Comparison of ENCODE assay signal across 17 cellular contexts in genomic region chr20:36582322-36582721, GRCh38. TPM values are rescaled to one million over a fixed set of nuclear protein-coding genes. Genes with fewer than 3 reads are reported as not detected.
A peak's percentile ranks its signal among the peaks of the same experiment; 100 is the strongest.
DNase-seq lines count a peak whose midpoint lies in the region; ATAC-seq and TF ChIP-seq lines count a peak whose summit lies in the region.
"Had no signal": no experiment of that assay in that cellular context is flagged by ENCODE, and none has a peak within 500 bp of the region (broad histone marks: within the 10 kb centered on the region; RNA-seq: fewer than 3 reads in every experiment).

No MANE protein-coding gene starts in this region.

- TF ChIP-seq CTCF in A673 (conservative IDR thresholded peaks at IDR 0.05; ENCODE audit: low read depth, low read length) = no peak

- CTCF ChIA-PET in A673 (lab: Charles Lee) = no interaction called here
- CTCF ChIA-PET in activated CD4-positive, alpha-beta memory T cell treated with anti-CD3 and anti-CD28 coated beads, Interleukin-2, amount 10 ng/mL, durations not matched to agents 7 days and 5 days (lab: Charles Lee) = interaction anchor here (2.3 kb wide), 1 partner anchor 13 kb away, joined by 8 read pairs; no protein-coding TSS in a partner anchor

- H3K9me3 Mint-ChIP-seq in CD4-positive, CD25-positive, alpha-beta regulatory T cell = no peaks in the 10 kb centered on the region
- no peaks in the 10 kb centered on the region for H3K9me3 Mint-ChIP-seq in activated CD4-positive, alpha-beta memory T cell treated with anti-CD3 and anti-CD28 coated beads, Interleukin-2, amount 10 ng/mL, durations not matched to agents 7 days and 5 days
- no peaks in the 10 kb centered on the region for H3K9me3 Mint-ChIP-seq in effector memory CD8-positive, alpha-beta T cell
- H3K9me3 Mint-ChIP-seq: nephron progenitor cell had no signal

- intact Hi-C loops in A673 (cut with micrococcal nuclease; ENCODE audit: unreplicated experiment) = no loop called here

- peak overlapping the region; percentile 84 to 88 (median 87) for H3K27ac Mint-ChIP-seq in CD4-positive, CD25-positive, alpha-beta regulatory T cell
- peak overlapping the region; percentile 83 for H3K27ac Mint-ChIP-seq in activated CD4-positive, alpha-beta memory T cell treated with anti-CD3 and anti-CD28 coated beads, Interleukin-2, amount 10 ng/mL, durations not matched to agents 7 days and 5 days
- peak overlapping the region in 1 of 2 donors; percentile 54 for H3K27ac Mint-ChIP-seq in effector memory CD8-positive, alpha-beta T cell
- H3K27ac Mint-ChIP-seq: nephron progenitor cell, progenitor cell of endocrine pancreas had no signal

- POLR2A ChIA-PET in A673 (lab: Charles Lee; ENCODE audit: low non-redundant PET) = no interaction called here
- POLR2A ChIA-PET in activated CD4-positive, alpha-beta memory T cell treated with anti-CD3 and anti-CD28 coated beads, Interleukin-2, amount 10 ng/mL, durations not matched to agents 7 days and 5 days (lab: Charles Lee) = interaction anchor here (1.4 to 8.5 kb wide), 4 partner anchors 9 to 23 kb away, joined by 3 to 55 read pairs (median 32); partner anchors contain the start of genes RAB5IF and TGIF2

- H3K27me3 Mint-ChIP-seq in CD4-positive, CD25-positive, alpha-beta regulatory T cell = no peaks in the 10 kb centered on the region
- H3K27me3 Mint-ChIP-seq in activated CD4-positive, alpha-beta memory T cell treated with anti-CD3 and anti-CD28 coated beads, Interleukin-2, amount 10 ng/mL, durations not matched to agents 7 days and 5 days = no peaks in the 10 kb centered on the region
- no peaks in the 10 kb centered on the region for H3K27me3 Mint-ChIP-seq in effector memory CD8-positive, alpha-beta T cell
- H3K27me3 Mint-ChIP-seq: progenitor cell of endocrine pancreas had no signal

- DNase-seq in A673 (ENCODE audit: low spot score) = no peak
- peak in 2 of 3 donors; percentile 32 to 83 for DNase-seq in CD4-positive, CD25-positive, alpha-beta regulatory T cell
- DNase-seq in activated CD4-positive, alpha-beta memory T cell treated with anti-CD3 and anti-CD28 coated beads, Interleukin-2, amount 10 ng/mL, durations not matched to agents 7 days and 5 days = peak; percentile 64
- no peak for DNase-seq in effector memory CD8-positive, alpha-beta T cell
- no peak for DNase-seq in NCI-H1417 (lab: John Stamatoyannopoulos, UW)
- DNase-seq in superior temporal gyrus (ENCODE audit: extremely low spot score) = no peak
- DNase-seq: effector CD8-positive, alpha-beta T cell; GM23248; NCI-H2029 treated with DMSO at 0.1 percent for 48 hours; NCI-H446; nephron progenitor cell; T-helper 9 cell had no signal

- H3K4me1 ChIP-seq in A673 (ENCODE audit: insufficient read depth, low read length, poor library complexity, severe bottlenecking) = peaks cover 23% of the 10 kb centered on the region
- H3K4me1 ChIP-seq in CD4-positive, CD25-positive, alpha-beta regulatory T cell (ENCODE audit: control insufficient read depth, insufficient read depth, low read length, poor library complexity, severe bottlenecking) = no peaks in the 10 kb centered on the region

- H3K36me3 ChIP-seq in A673 (ENCODE audit: insufficient read depth, low read length, poor library complexity, severe bottlenecking) = peaks cover 53% of the 10 kb centered on the region
- H3K36me3 ChIP-seq in CD4-positive, CD25-positive, alpha-beta regulatory T cell (ENCODE audit: control insufficient read depth, insufficient read depth, low read length) = peaks cover 32% of the 10 kb centered on the region

- no peaks in the 10 kb centered on the region for H3K27me3 ChIP-seq in A673 (replicated peaks; ENCODE audit: insufficient read depth, low read depth, low read length, poor library complexity)
- no peaks in the 10 kb centered on the region for H3K27me3 ChIP-seq in CD4-positive, CD25-positive, alpha-beta regulatory T cell (ENCODE audit: control insufficient read depth, insufficient read depth, low read length)
- H3K27me3 ChIP-seq: tibial nerve had no signal

- peak; percentile 80 for ATAC-seq in CD4-positive, CD25-positive, alpha-beta regulatory T cell (ENCODE audit: low read depth in 2 of 2)
- ATAC-seq in effector memory CD8-positive, alpha-beta T cell (replicated peaks) = peak; percentile 56
- ATAC-seq in HG02885 (IDR thresholded peaks at IDR 0.05; ENCODE audit: poor library complexity, unreplicated experiment) = no peak

- H3K4me3 Mint-ChIP-seq in CD4-positive, CD25-positive, alpha-beta regulatory T cell = peak overlapping the region in 3 of 4 donors; percentile 22 to 63 (median 30)
- H3K4me3 Mint-ChIP-seq in activated CD4-positive, alpha-beta memory T cell treated with anti-CD3 and anti-CD28 coated beads, Interleukin-2, amount 10 ng/mL, durations not matched to agents 7 days and 5 days = no peak overlapping the region
- H3K4me3 Mint-ChIP-seq in effector memory CD8-positive, alpha-beta T cell = no peak overlapping the region
- H3K4me3 Mint-ChIP-seq: nephron progenitor cell had no signal

- TSS peak; percentile 20 for BruUV-seq in A673 (replicated peaks; lab: Mats Ljungman, UMichigan)

- no peaks in the 10 kb centered on the region for H3K9me3 ChIP-seq in A673 (ENCODE audit: low read depth, low read length, poor library complexity, severe bottlenecking)
- no peaks in the 10 kb centered on the region for H3K9me3 ChIP-seq in CD4-positive, CD25-positive, alpha-beta regulatory T cell (ENCODE audit: control insufficient read depth in 2 of 2, low read length in 2 of 2)
- H3K9me3 ChIP-seq: tibial nerve had no signal

- H3K4me1 Mint-ChIP-seq in CD4-positive, CD25-positive, alpha-beta regulatory T cell = peaks cover 5 to 41% (median 23%) of the 10 kb centered on the region in 4 donors
- H3K4me1 Mint-ChIP-seq in activated CD4-positive, alpha-beta memory T cell treated with anti-CD3 and anti-CD28 coated beads, Interleukin-2, amount 10 ng/mL, durations not matched to agents 7 days and 5 days = peaks cover 36% of the 10 kb centered on the region
- H3K4me1 Mint-ChIP-seq in effector memory CD8-positive, alpha-beta T cell (ENCODE audit: low read depth in 2 of 2) = peaks cover 3 to 15% of the 10 kb centered on the region in 2 donors

- no peak overlapping the region for H3K4me3 ChIP-seq in A673 (ENCODE audit: low read depth, low read length, poor library complexity, severe bottlenecking)
- H3K4me3 ChIP-seq in CD4-positive, CD25-positive, alpha-beta regulatory T cell (ENCODE audit: low read depth, low read length) = no peak overlapping the region
- H3K4me3 ChIP-seq: GM23248, skin epidermis, tibial nerve had no signal

- peaks cover 21% of the 10 kb centered on the region for H3K36me3 Mint-ChIP-seq in CD4-positive, CD25-positive, alpha-beta regulatory T cell
- peaks cover 41% of the 10 kb centered on the region for H3K36me3 Mint-ChIP-seq in activated CD4-positive, alpha-beta memory T cell treated with anti-CD3 and anti-CD28 coated beads, Interleukin-2, amount 10 ng/mL, durations not matched to agents 7 days and 5 days (ENCODE audit: low read depth)
- peaks cover 56% of the 10 kb centered on the region for H3K36me3 Mint-ChIP-seq in effector memory CD8-positive, alpha-beta T cell (ENCODE audit: insufficient read depth)

- no peak overlapping the region for H3K27ac ChIP-seq in A673 (ENCODE audit: low read depth, low read length, poor library complexity, severe bottlenecking)
- H3K27ac ChIP-seq in CD4-positive, CD25-positive, alpha-beta regulatory T cell (ENCODE audit: insufficient read depth, low read length, poor library complexity, severe bottlenecking) = peak overlapping the region; percentile 57
- H3K27ac ChIP-seq: GM23248, KMS-11, tibial nerve had no signal

RNA-seq across cellular contexts. Expression of gene TGIF2, which starts 8.9 kb away (rescaled TPM):
- 54.9 and 59.0 TPM in 2 replicates for total RNA-seq in A673 (2021)
- total RNA-seq in CD4-positive, CD25-positive, alpha-beta regulatory T cell = 38.9 TPM
- polyA plus RNA-seq in CD4-positive, CD25-positive, alpha-beta regulatory T cell = 10 to 100 TPM; 19.4 to 27.7 (median 24.1) TPM
- 10 to 100 TPM; 28.0 to 33.5 TPM for total RNA-seq in activated CD4-positive, alpha-beta memory T cell treated with anti-CD3 and anti-CD28 coated beads, Interleukin-2, amount 10 ng/mL, durations not matched to agents 7 days and 5 days

RNA-seq across cellular contexts. Expression of gene RAB5IF, which starts 23.3 kb away (rescaled TPM):
- total RNA-seq in A673 (2021) = 124 and 150 TPM in 2 replicates
- total RNA-seq in CD4-positive, CD25-positive, alpha-beta regulatory T cell = 75.8 TPM
- polyA plus RNA-seq in CD4-positive, CD25-positive, alpha-beta regulatory T cell = 100 to 1,000 TPM; 199 to 248 (median 214) TPM
- total RNA-seq in activated CD4-positive, alpha-beta memory T cell treated with anti-CD3 and anti-CD28 coated beads, Interleukin-2, amount 10 ng/mL, durations not matched to agents 7 days and 5 days = 10 to 100 TPM; 92.8 to 94.1 TPM

RNA-seq across cellular contexts. Expression of gene MYL9, which starts 41.0 kb away (rescaled TPM):
- total RNA-seq in A673 (2021) = 0.11 TPM in 1 of 2 replicates, not detected in the other
- total RNA-seq in CD4-positive, CD25-positive, alpha-beta regulatory T cell = 7.7 TPM
- polyA plus RNA-seq in CD4-positive, CD25-positive, alpha-beta regulatory T cell = not detected
- 1 to 10 TPM; 1.1 to 1.7 TPM for total RNA-seq in activated CD4-positive, alpha-beta memory T cell treated with anti-CD3 and anti-CD28 coated beads, Interleukin-2, amount 10 ng/mL, durations not matched to agents 7 days and 5 days

Comparison
In these comparisons a context has a peak if more than half of its experiments do, and no peak if none do; other contexts are left out.
1. DNase-seq: peak in CD4-positive, CD25-positive, alpha-beta regulatory T cell (2 of 3) and activated CD4-positive, alpha-beta memory T cell treated with anti-CD3 and anti-CD28 coated beads, Interleukin-2, amount 10 ng/mL, durations not matched to agents 7 days and 5 days (single experiment); none in A673 (single experiment), effector memory CD8-positive, alpha-beta T cell (0 of 3), NCI-H1417 (0 of 3) and superior temporal gyrus (single experiment).
2. H3K4me3 Mint-ChIP-seq: peak in CD4-positive, CD25-positive, alpha-beta regulatory T cell (3 of 4); none in activated CD4-positive, alpha-beta memory T cell treated with anti-CD3 and anti-CD28 coated beads, Interleukin-2, amount 10 ng/mL, durations not matched to agents 7 days and 5 days (single experiment) and effector memory CD8-positive, alpha-beta T cell (0 of 2).